In genomic region chr3:29389362-29389761, GRCh38 we compare ENCODE assay signal across 15 cellular contexts.
A peak's percentile ranks its signal among the peaks of the same experiment; 100 is the strongest.
DNase-seq lines count a peak whose midpoint lies in the region; ATAC-seq and TF ChIP-seq lines count a peak whose summit lies in the region.
"Had no signal": no experiment of that assay in that cellular context is flagged by ENCODE, and none has a peak within 500 bp of the region (broad histone marks: within the 10 kb centered on the region; RNA-seq: fewer than 3 reads in every experiment).

No MANE protein-coding gene starts in this region.

- no peak for TF ChIP-seq CTCF in SK-N-SH (IDR thresholded peaks at IDR 0.05)
- TF ChIP-seq CTCF in upper lobe of right lung (IDR thresholded peaks at IDR 0.05) = no peak

- H3K4me1 ChIP-seq in SK-N-SH (ENCODE audit: control insufficient read depth in 1 of 2, insufficient read depth in 2 of 2, low read depth in 1 of 2, low read length in 1 of 2) (peaks cover 10 to 31% of the 10 kb centered on the region in 2 experiments), mesendoderm (ENCODE audit: control insufficient read depth, low read depth, low read length) (peaks cover 3% of the 10 kb centered on the region), upper lobe of right lung (no peaks in the 10 kb centered on the region)
- H3K4me1 ChIP-seq: BLaER1, HAP-1 had no signal

- 50% methylated on average over 2 of the region's 2 CpGs for WGBS in SK-N-SH (ENCODE audit: low lambda C conversion rate)
- WGBS in mesendoderm (ENCODE audit: extremely low coverage, insufficient coverage, low lambda C conversion rate) = no CpG with 5 or more reads among the region's 2 CpGs

- H3K36me3 ChIP-seq in SK-N-SH (replicated peaks in 1 of 2; ENCODE audit: control insufficient read depth in 1 of 2, insufficient read depth in 2 of 2, low read length in 1 of 2) (peaks cover 17 to 20% of the 10 kb centered on the region in 2 experiments), mesendoderm (ENCODE audit: control insufficient read depth, insufficient read depth, low read length) (no peaks in the 10 kb centered on the region), upper lobe of right lung (no peaks in the 10 kb centered on the region)
- H3K36me3 ChIP-seq: BLaER1, HAP-1 had no signal

- peak in 1 of 2 experiments; percentile 92; a peak in 2 of 4 replicates for TF ChIP-seq EP300 in SK-N-SH (IDR thresholded peaks at IDR 0.05; ENCODE audit: borderline replicate concordance in 1 of 2, low read depth in 1 of 2, low read length in 1 of 2)

- no peak overlapping the region for H3K56ac ChIP-seq in mesendoderm (ENCODE audit: low read length)

- H2AK5ac ChIP-seq in mesendoderm (ENCODE audit: low read length) = no peak overlapping the region

- ATAC-seq in upper lobe of right lung = no peak

- no peak overlapping the region for H2BK120ac ChIP-seq in mesendoderm (ENCODE audit: low read depth, low read length)

- H3K23ac ChIP-seq in mesendoderm (ENCODE audit: low read length) = no peak overlapping the region

- CTCF ChIA-PET in SK-N-SH (lab: Yijun Ruan, JAX) = interaction anchor here (0.6 to 2.1 kb wide), 2 partner anchors 22 to 38 kb away, joined by 5 read pairs; no protein-coding TSS in a partner anchor

- H4K20me1 ChIP-seq in SK-N-SH (ENCODE audit: insufficient read depth) = no peaks in the 10 kb centered on the region
- H4K20me1 ChIP-seq: BLaER1 had no signal

- no peak overlapping the region for H4K5ac ChIP-seq in mesendoderm (ENCODE audit: low read length)

- peak; percentile 29; the same call in 1 of the 2 replicates for TF ChIP-seq RAD21 in SK-N-SH (IDR thresholded peaks at IDR 0.05; ENCODE audit: low read length)

- H3K79me2 ChIP-seq in SK-N-SH (ENCODE audit: insufficient read depth) (peaks cover 78% of the 10 kb centered on the region), mesendoderm (ENCODE audit: control insufficient read depth, insufficient read depth, low read length) (no peaks in the 10 kb centered on the region)

- no peak overlapping the region for H3K4ac ChIP-seq in mesendoderm (ENCODE audit: low read depth, low read length)

- POLR2A ChIA-PET in SK-N-SH (lab: Yijun Ruan, JAX) = no interaction called here

- intact Hi-C loops in upper lobe of right lung (cut with DNase I) = no loop called here

- no peak overlapping the region for H2AFZ ChIP-seq in SK-N-SH (ENCODE audit: low read depth)

- DNase-seq in DMS 273 (lab: John Stamatoyannopoulos, UW; ENCODE audit: unreplicated experiment) = peak; percentile 2
- no peak for DNase-seq in DMS 273 treated with DMSO at 0.1 percent for 48 hours (lab: John Stamatoyannopoulos, UW)
- DNase-seq in SK-N-SH = peak; percentile 36
- DNase-seq in mesendoderm = no peak
- no peak for DNase-seq in C1 segment of cervical spinal cord (lab: John Stamatoyannopoulos, UW)
- no peak for DNase-seq in activated CD8-positive, alpha-beta memory T cell treated with anti-CD3 and anti-CD28 coated beads for 24 hours
- DNase-seq in upper lobe of right lung = no peak
- DNase-seq: CD4-positive, alpha-beta T cell; CD8-positive, alpha-beta memory T cell; DMS153; DND-41; GOT3 had no signal

- no peak overlapping the region for H3K9ac ChIP-seq in SK-N-SH
- H3K9ac ChIP-seq in mesendoderm (ENCODE audit: low read length) = no peak overlapping the region
- H3K9ac ChIP-seq: BLaER1 had no signal

- H3K4me2 ChIP-seq in SK-N-SH (no peak overlapping the region), mesendoderm (ENCODE audit: low read length) (no peak overlapping the region)
- H3K4me2 ChIP-seq: BLaER1 had no signal

- H3F3A ChIP-seq in SK-N-SH (replicated peaks; ENCODE audit: insufficient read depth) = peaks cover 20% of the 10 kb centered on the region

- H3K9me3 ChIP-seq in SK-N-SH = no peaks in the 10 kb centered on the region
- H3K9me3 ChIP-seq in upper lobe of right lung = no peaks in the 10 kb centered on the region
- H3K9me3 ChIP-seq: HAP-1 had no signal

- H3K79me1 ChIP-seq in mesendoderm (ENCODE audit: low read length) = no peaks in the 10 kb centered on the region

- H3K9me2 ChIP-seq in SK-N-SH = no peaks in the 10 kb centered on the region

- no peak overlapping the region for H2BK5ac ChIP-seq in mesendoderm (ENCODE audit: low read length)

- H2BK15ac ChIP-seq in mesendoderm (replicated peaks; ENCODE audit: low read depth) = no peak overlapping the region

- H3K18ac ChIP-seq in mesendoderm (ENCODE audit: low read length) = no peak overlapping the region

- peak overlapping the region; percentile 28 for H4K8ac ChIP-seq in mesendoderm (ENCODE audit: low read depth, low read length)

- no peak overlapping the region for H3K4me3 ChIP-seq in SK-N-SH (ENCODE audit: low read depth in 2 of 2, low read length in 1 of 2)
- no peak overlapping the region for H3K4me3 ChIP-seq in mesendoderm (ENCODE audit: low read length)
- no peak overlapping the region for H3K4me3 ChIP-seq in upper lobe of right lung
- H3K4me3 ChIP-seq: BLaER1, HAP-1 had no signal

- H3K27ac ChIP-seq in SK-N-SH (ENCODE audit: low read depth in 2 of 2, low read length in 1 of 2) (peak overlapping the region in 1 of 2 experiments; percentile 92; a peak in 2 of 4 replicates), mesendoderm (ENCODE audit: low read depth, low read length) (no peak overlapping the region), upper lobe of right lung (no peak overlapping the region)
- H3K27ac ChIP-seq: 22Rv1, BLaER1 had no signal

- no peaks in the 10 kb centered on the region for H3K27me3 ChIP-seq in SK-N-SH (ENCODE audit: insufficient read depth)
- H3K27me3 ChIP-seq in mesendoderm (ENCODE audit: insufficient read depth, low read length, poor library complexity) = no peaks in the 10 kb centered on the region
- H3K27me3 ChIP-seq in upper lobe of right lung = no peaks in the 10 kb centered on the region
- H3K27me3 ChIP-seq: BLaER1 had no signal

TF ChIP-seq in SK-N-SH, 30 proteins besides CTCF, POLR2A, EP300 and RAD21:
- TF ChIP-seq RCOR1 (IDR thresholded peaks at IDR 0.05; ENCODE audit: low read length) (peak; percentile 88; the same call in 1 of the 2 replicates), EZH2phosphoT487 (IDR thresholded peaks at IDR 0.05; ENCODE audit: borderline replicate concordance, low read depth) (no peak), GATA2 (CRISPR knock-in tag; IDR thresholded peaks at IDR 0.05) (peak; percentile 97), TCF12 (IDR thresholded peaks at IDR 0.05) (peak; percentile 36)

Comparison
In these comparisons a context has a peak if more than half of its experiments do, and no peak if none do; other contexts are left out.
1. DNase-seq: peak in DMS 273 (single experiment) and SK-N-SH (single experiment); none in DMS 273 treated with DMSO at 0.1 percent for 48 hours (single experiment), mesendoderm (single experiment), C1 segment of cervical spinal cord (0 of 14), activated CD8-positive, alpha-beta memory T cell treated with anti-CD3 and anti-CD28 coated beads for 24 hours (single experiment) and upper lobe of right lung (single experiment).